In the genomic region with DNA sequence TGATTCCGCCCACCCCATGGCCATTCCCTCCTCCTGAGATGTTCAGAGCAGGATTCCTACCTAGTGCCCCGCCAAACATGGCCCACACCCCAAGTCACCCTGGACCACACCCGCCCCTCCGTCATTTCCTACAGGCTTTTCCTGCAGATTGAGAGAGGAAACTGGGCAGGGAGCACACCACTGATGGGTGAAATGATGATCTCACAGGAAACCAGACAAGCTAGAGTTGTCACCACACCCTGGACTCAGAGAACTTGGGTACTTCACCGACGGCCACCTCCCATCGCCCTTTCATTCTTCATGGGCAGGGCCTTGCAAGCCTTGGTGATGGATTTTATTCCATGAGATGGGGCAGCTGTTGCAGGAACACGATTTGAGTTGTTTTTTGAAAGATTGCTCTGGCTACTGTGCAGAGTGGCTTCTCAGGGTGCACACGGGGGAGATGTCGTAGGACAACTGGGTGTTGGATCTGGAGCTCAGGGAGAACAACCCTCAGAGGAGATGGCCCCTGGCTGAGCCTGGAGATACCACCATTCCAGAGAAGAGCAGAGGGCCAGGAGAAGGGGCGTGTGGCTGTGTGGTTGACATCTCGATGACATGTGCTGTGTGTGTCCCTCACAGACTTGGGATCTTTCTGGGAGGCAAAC, we compare ENCODE assay signal across 9 cellular contexts. TPM values are rescaled to one million over a fixed set of nuclear protein-coding genes. Genes with fewer than 3 reads are reported as not detected.
DNase-seq lines count a peak whose midpoint lies in the region; ATAC-seq lines count a peak whose summit lies in the region.
"Had no signal": no experiment of that assay in that cellular context is flagged by ENCODE, and none has a peak within 500 bp of the region (broad histone marks: within the 10 kb centered on the region; RNA-seq: fewer than 3 reads in every experiment).

No MANE protein-coding gene starts in this region.

- peaks cover 8 to 14% (median 14%) of the 10 kb centered on the region in 3 donors for H3K4me1 ChIP-seq in skeletal muscle tissue (ENCODE audit: control insufficient read depth in 3 of 3, insufficient read depth in 3 of 3, low read length in 3 of 3)

- no peaks in the 10 kb centered on the region for H3K27me3 ChIP-seq in skeletal muscle tissue (ENCODE audit: control insufficient read depth in 3 of 3, insufficient read depth in 3 of 3, low read length in 3 of 3)

- H3K4me3 ChIP-seq in skeletal muscle tissue (ENCODE audit: low read length in 3 of 3): no peak overlapping the region

- H3K9me3 Mint-ChIP-seq in dendritic cell treated with granulocyte-macrophage colony-stimulating factor and Interleukin-4, amounts not matched to agents 40 ng/mL and 50 ng/mL, for 4 days: no peaks in the 10 kb centered on the region

- no peaks in the 10 kb centered on the region for H3K9me3 ChIP-seq in skeletal muscle tissue (ENCODE audit: control insufficient read depth in 3 of 3, low read length in 3 of 3)

- peak overlapping the region; percentile 29 for H3K27ac ChIP-seq in skeletal muscle tissue (ENCODE audit: low read depth, low read length)
- H3K27ac ChIP-seq: 22Rv1 had no signal

- peak overlapping the region; percentile 21 for H3K4me3 Mint-ChIP-seq in dendritic cell treated with granulocyte-macrophage colony-stimulating factor and Interleukin-4, amounts not matched to agents 40 ng/mL and 50 ng/mL, for 4 days

- ATAC-seq in HG02852 (IDR thresholded peaks at IDR 0.05; ENCODE audit: unreplicated experiment) (no peak), GM18502 (IDR thresholded peaks at IDR 0.05; ENCODE audit: poor library complexity, unreplicated experiment) (no peak)

- peaks cover 61% of the 10 kb centered on the region for H3K4me1 Mint-ChIP-seq in dendritic cell treated with granulocyte-macrophage colony-stimulating factor and Interleukin-4, amounts not matched to agents 40 ng/mL and 50 ng/mL, for 4 days (ENCODE audit: low read depth)

- peaks cover 11% of the 10 kb centered on the region for H3K36me3 Mint-ChIP-seq in dendritic cell treated with granulocyte-macrophage colony-stimulating factor and Interleukin-4, amounts not matched to agents 40 ng/mL and 50 ng/mL, for 4 days (ENCODE audit: low read depth)

- H3K36me3 ChIP-seq in skeletal muscle tissue (ENCODE audit: control insufficient read depth in 3 of 3, insufficient read depth in 3 of 3, low read length in 3 of 3): peaks cover 0 to 2% (median 0%) of the 10 kb centered on the region in 3 donors

- peak; percentile 28 for DNase-seq in activated CD4-positive, CD25-positive, alpha-beta regulatory T cell treated with anti-CD3 and anti-CD28 coated beads, Interleukin-2, amount 50 U/mL, for 72 hours
- DNase-seq in activated CD4-positive, CD25-positive, alpha-beta regulatory T cell (lab: John Stamatoyannopoulos, UW): no peak
- DNase-seq: NCI-H1417 treated with DMSO at 0.1 percent for 48 hours had no signal

- H3K27me3 Mint-ChIP-seq in dendritic cell treated with granulocyte-macrophage colony-stimulating factor and Interleukin-4, amounts not matched to agents 40 ng/mL and 50 ng/mL, for 4 days: peaks cover 14% of the 10 kb centered on the region

- H3K9ac ChIP-seq in skeletal muscle tissue (ENCODE audit: low read depth in 1 of 3, low read length in 3 of 3): peak overlapping the region in 2 of 3 donors; percentile 20 to 45

- intact Hi-C loops in dendritic cell treated with granulocyte-macrophage colony-stimulating factor and Interleukin-4, amounts not matched to agents 40 ng/mL and 50 ng/mL, for 4 days (cut with micrococcal nuclease): no loop called here

- peak overlapping the region; percentile 86 for H3K27ac Mint-ChIP-seq in dendritic cell treated with granulocyte-macrophage colony-stimulating factor and Interleukin-4, amounts not matched to agents 40 ng/mL and 50 ng/mL, for 4 days

RNA-seq across cellular contexts. Expression of a gene that starts 7.4 kb away (rescaled TPM):
- total RNA-seq in skeletal muscle tissue: 3.1 TPM

RNA-seq across cellular contexts. Expression of a gene that starts 8.3 kb away (rescaled TPM):
- total RNA-seq in skeletal muscle tissue: 7.8 TPM

RNA-seq across cellular contexts. Expression of a gene that starts 17.0 kb away (rescaled TPM):
- 29.2 TPM for total RNA-seq in skeletal muscle tissue
- total RNA-seq: mononuclear cell had no signal

RNA-seq across cellular contexts. Expression of a gene that starts 41.1 kb away (rescaled TPM):
- 2.1 TPM for total RNA-seq in skeletal muscle tissue
